ENCODE assay signal across 1 cellular context in the genomic region with DNA sequence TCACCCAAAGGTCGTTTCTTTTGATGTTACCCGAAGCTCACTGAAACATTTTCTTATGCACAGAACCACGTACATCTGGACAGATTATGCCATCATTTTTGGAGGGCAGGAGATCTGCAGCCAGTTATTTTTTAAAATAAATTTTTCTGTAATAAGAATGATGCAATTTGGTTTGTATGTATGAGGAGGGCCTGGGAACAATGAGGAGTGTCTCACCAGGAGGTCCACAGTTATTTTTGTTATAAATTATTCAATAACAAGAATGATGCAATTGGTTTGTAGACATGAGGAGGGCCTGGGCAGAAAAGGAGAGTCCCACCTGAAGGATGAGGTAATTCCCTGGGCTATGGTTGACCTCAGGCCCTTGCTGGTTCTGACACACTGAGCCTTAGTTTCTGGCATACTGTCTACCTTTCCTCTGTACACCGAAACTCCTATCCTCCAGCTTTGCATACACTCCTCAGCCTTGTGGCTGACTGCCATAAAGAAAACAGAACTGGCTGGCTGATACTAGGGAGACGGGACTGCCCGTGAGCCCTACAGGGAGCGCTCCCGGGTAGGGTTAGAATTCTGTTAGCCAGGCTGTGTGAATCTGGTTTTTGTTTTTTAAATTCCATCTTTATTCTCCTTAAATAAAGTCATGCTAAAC.
TF ChIP-seq lines count a peak whose summit lies in the region.

No MANE protein-coding gene starts in this region.

TF ChIP-seq in GM23338, 12 proteins besides CTCF, POLR2A, EP300 and RAD21 (continued from another document):
- TF ChIP-seq, protein P1, sequence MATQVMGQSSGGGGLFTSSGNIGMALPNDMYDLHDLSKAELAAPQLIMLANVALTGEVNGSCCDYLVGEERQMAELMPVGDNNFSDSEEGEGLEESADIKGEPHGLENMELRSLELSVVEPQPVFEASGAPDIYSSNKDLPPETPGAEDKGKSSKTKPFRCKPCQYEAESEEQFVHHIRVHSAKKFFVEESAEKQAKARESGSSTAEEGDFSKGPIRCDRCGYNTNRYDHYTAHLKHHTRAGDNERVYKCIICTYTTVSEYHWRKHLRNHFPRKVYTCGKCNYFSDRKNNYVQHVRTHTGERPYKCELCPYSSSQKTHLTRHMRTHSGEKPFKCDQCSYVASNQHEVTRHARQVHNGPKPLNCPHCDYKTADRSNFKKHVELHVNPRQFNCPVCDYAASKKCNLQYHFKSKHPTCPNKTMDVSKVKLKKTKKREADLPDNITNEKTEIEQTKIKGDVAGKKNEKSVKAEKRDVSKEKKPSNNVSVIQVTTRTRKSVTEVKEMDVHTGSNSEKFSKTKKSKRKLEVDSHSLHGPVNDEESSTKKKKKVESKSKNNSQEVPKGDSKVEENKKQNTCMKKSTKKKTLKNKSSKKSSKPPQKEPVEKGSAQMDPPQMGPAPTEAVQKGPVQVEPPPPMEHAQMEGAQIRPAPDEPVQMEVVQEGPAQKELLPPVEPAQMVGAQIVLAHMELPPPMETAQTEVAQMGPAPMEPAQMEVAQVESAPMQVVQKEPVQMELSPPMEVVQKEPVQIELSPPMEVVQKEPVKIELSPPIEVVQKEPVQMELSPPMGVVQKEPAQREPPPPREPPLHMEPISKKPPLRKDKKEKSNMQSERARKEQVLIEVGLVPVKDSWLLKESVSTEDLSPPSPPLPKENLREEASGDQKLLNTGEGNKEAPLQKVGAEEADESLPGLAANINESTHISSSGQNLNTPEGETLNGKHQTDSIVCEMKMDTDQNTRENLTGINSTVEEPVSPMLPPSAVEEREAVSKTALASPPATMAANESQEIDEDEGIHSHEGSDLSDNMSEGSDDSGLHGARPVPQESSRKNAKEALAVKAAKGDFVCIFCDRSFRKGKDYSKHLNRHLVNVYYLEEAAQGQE (IDR thresholded peaks at IDR 0.05; ENCODE audit: unreplicated experiment), result no peak
- TF ChIP-seq ZNF114 (CRISPR knock-in tag; IDR thresholded peaks at IDR 0.05) (no peak), NANOG (IDR thresholded peaks at IDR 0.05; ENCODE audit: borderline replicate concordance) (no peak), EZH2 (IDR thresholded peaks at IDR 0.05; ENCODE audit: low read depth, unreplicated experiment) (no peak)
